Comparison of ENCODE assay signal across 13 cellular contexts in genomic region chr12:130017571-130018449, GRCh38.
DNase-seq lines count a peak whose midpoint lies in the region; ATAC-seq and FAIRE-seq lines count a peak whose summit lies in the region.
"Had no signal": no experiment of that assay in that cellular context is flagged by ENCODE, and none has a peak within 500 bp of the region (broad histone marks: within the 10 kb centered on the region; RNA-seq: fewer than 3 reads in every experiment).

No MANE protein-coding gene starts in this region.

- H3K9me3 Mint-ChIP-seq in activated T-cell treated with anti-CD3 and anti-CD28 coated beads, Interleukin-2, amount 50 U/mL, for 4 hours = no peaks in the 10 kb centered on the region
- H3K9me3 Mint-ChIP-seq: activated naive CD8-positive, alpha-beta T cell treated with anti-CD3 and anti-CD28 coated beads for 36 hours; T-helper 2 cell treated with Interferon-gamma antibody and Interleukin-4, amounts not matched to agents 5 μg/mL and 100 μg/mL, for 36 hours had no signal

- H3K18ac ChIP-seq in mesenchymal stem cell (ENCODE audit: low read depth in 1 of 2, low read length in 2 of 2) = no peak overlapping the region

- no peak overlapping the region for H3K4me3 Mint-ChIP-seq in activated T-cell treated with anti-CD3 and anti-CD28 coated beads, Interleukin-2, amount 50 U/mL, for 4 hours
- H3K4me3 Mint-ChIP-seq: activated naive CD8-positive, alpha-beta T cell treated with anti-CD3 and anti-CD28 coated beads for 36 hours; B cell; T-helper 2 cell treated with Interferon-gamma antibody and Interleukin-4, amounts not matched to agents 5 μg/mL and 100 μg/mL, for 36 hours had no signal

- H3K14ac ChIP-seq in mesenchymal stem cell (ENCODE audit: low read length in 2 of 2) = no peak overlapping the region

- H2AK5ac ChIP-seq in mesenchymal stem cell (ENCODE audit: low read length, severe bottlenecking) = no peak overlapping the region

- H2BK5ac ChIP-seq in mesenchymal stem cell (ENCODE audit: low read depth, low read length, poor library complexity, severe bottlenecking) = no peak overlapping the region

- H2AFZ ChIP-seq in mesenchymal stem cell (ENCODE audit: low read depth, low read length) = no peak overlapping the region

- FAIRE-seq in frontal cortex (lab: Jason Lieb, UNC) = no peak

- H3K36me3 Mint-ChIP-seq in activated T-cell treated with anti-CD3 and anti-CD28 coated beads, Interleukin-2, amount 50 U/mL, for 4 hours (ENCODE audit: insufficient read depth) = no peaks in the 10 kb centered on the region
- H3K36me3 Mint-ChIP-seq: activated naive CD8-positive, alpha-beta T cell treated with anti-CD3 and anti-CD28 coated beads for 36 hours had no signal

- H3K23ac ChIP-seq in mesenchymal stem cell (ENCODE audit: low read length in 2 of 2) = no peak overlapping the region

- DNase-seq in Ammon's horn (ENCODE audit: low spot score) (peak; percentile 81), LHCN-M2 (ENCODE audit: low read depth) (peak; percentile 4), cerebellar cortex (ENCODE audit: low spot score) (peak; percentile 9), mucosa of gallbladder (ENCODE audit: low spot score) (peak; percentile 21), frontal cortex (ENCODE audit: low spot score in 2 of 2) (no peak), mesenchymal stem cell (no peak), AG08395 (ENCODE audit: low spot score) (no peak)
- DNase-seq in activated T-cell treated with anti-CD3 and anti-CD28 coated beads, Interleukin-2, amount 50 U/mL, for 4 hours = no peak
- DNase-seq: activated naive CD8-positive, alpha-beta T cell treated with anti-CD3 and anti-CD28 coated beads for 36 hours; glutamatergic neuron had no signal

- no peaks in the 10 kb centered on the region for H3K9me3 ChIP-seq in mesenchymal stem cell (ENCODE audit: control insufficient read depth, low read length)
- H3K9me3 ChIP-seq: vagina had no signal

- H3K4me1 Mint-ChIP-seq in activated T-cell treated with anti-CD3 and anti-CD28 coated beads, Interleukin-2, amount 50 U/mL, for 4 hours (ENCODE audit: low read depth) = no peaks in the 10 kb centered on the region
- H3K4me1 Mint-ChIP-seq: activated naive CD8-positive, alpha-beta T cell treated with anti-CD3 and anti-CD28 coated beads for 36 hours; B cell had no signal

- H3K79me1 ChIP-seq in mesenchymal stem cell (replicated peaks; ENCODE audit: low read length, poor library complexity, severe bottlenecking) = no peaks in the 10 kb centered on the region

- no peak overlapping the region for H2BK15ac ChIP-seq in mesenchymal stem cell (ENCODE audit: low read depth, poor library complexity, severe bottlenecking)

- no peak overlapping the region for H2BK120ac ChIP-seq in mesenchymal stem cell (ENCODE audit: low read depth, low read length)

- H2BK12ac ChIP-seq in mesenchymal stem cell (ENCODE audit: low read length in 2 of 2) = no peak overlapping the region

- no peak for ATAC-seq in activated T-cell treated with anti-CD3 and anti-CD28 coated beads, Interleukin-2, amount 50 U/mL, for 4 hours

- no peak overlapping the region for H4K8ac ChIP-seq in mesenchymal stem cell (ENCODE audit: low read length)

- no peak overlapping the region for H3K27ac ChIP-seq in mesenchymal stem cell (ENCODE audit: low read length, poor library complexity, severe bottlenecking)
- H3K27ac ChIP-seq: vagina had no signal

- H4K91ac ChIP-seq in mesenchymal stem cell (ENCODE audit: low read length) = no peak overlapping the region

- peaks cover 10% of the 10 kb centered on the region for H3K27me3 Mint-ChIP-seq in activated T-cell treated with anti-CD3 and anti-CD28 coated beads, Interleukin-2, amount 50 U/mL, for 4 hours (ENCODE audit: low read depth)

- H3K4ac ChIP-seq in mesenchymal stem cell (ENCODE audit: low read depth in 1 of 2, low read length in 2 of 2) = no peak overlapping the region

- H3K4me2 ChIP-seq in mesenchymal stem cell (ENCODE audit: low read length, poor library complexity, severe bottlenecking) = no peak overlapping the region

- H3K4me3 ChIP-seq in mesenchymal stem cell (ENCODE audit: insufficient read depth in 1 of 2, low read depth in 1 of 2, low read length in 2 of 2) = no peak overlapping the region
- H3K4me3 ChIP-seq: vagina had no signal

- H3K27me3 ChIP-seq in mesenchymal stem cell (ENCODE audit: control insufficient read depth in 1 of 2, insufficient read depth in 1 of 2, low read length in 2 of 2) = peaks cover 0 to 18% of the 10 kb centered on the region in 2 experiments
- H3K27me3 ChIP-seq: vagina had no signal

- no peaks in the 10 kb centered on the region for H3K36me3 ChIP-seq in mesenchymal stem cell (ENCODE audit: control insufficient read depth in 1 of 2, insufficient read depth in 2 of 2, low read depth in 1 of 2, low read length in 2 of 2)
- H3K36me3 ChIP-seq: vagina had no signal

- WGBS in mesenchymal stem cell = 61% methylated on average over 32 of the region's 35 CpGs

- peaks cover 3% of the 10 kb centered on the region for H3K4me1 ChIP-seq in mesenchymal stem cell (ENCODE audit: control insufficient read depth, insufficient read depth, low read depth, low read length)
- H3K4me1 ChIP-seq: vagina had no signal

- H3K9ac ChIP-seq in mesenchymal stem cell (ENCODE audit: low read length) = no peak overlapping the region

Comparison
In these comparisons a context has a peak if more than half of its experiments do, and no peak if none do; other contexts are left out.
1. DNase-seq: peak in Ammon's horn (single experiment), LHCN-M2 (single experiment), cerebellar cortex (single experiment) and mucosa of gallbladder (single experiment); none in activated T-cell treated with anti-CD3 and anti-CD28 coated beads, Interleukin-2, amount 50 U/mL, for 4 hours (single experiment), frontal cortex (0 of 2), mesenchymal stem cell (single experiment) and AG08395 (single experiment).